1 cellular context compared by ENCODE assay signal in the genomic region with DNA sequence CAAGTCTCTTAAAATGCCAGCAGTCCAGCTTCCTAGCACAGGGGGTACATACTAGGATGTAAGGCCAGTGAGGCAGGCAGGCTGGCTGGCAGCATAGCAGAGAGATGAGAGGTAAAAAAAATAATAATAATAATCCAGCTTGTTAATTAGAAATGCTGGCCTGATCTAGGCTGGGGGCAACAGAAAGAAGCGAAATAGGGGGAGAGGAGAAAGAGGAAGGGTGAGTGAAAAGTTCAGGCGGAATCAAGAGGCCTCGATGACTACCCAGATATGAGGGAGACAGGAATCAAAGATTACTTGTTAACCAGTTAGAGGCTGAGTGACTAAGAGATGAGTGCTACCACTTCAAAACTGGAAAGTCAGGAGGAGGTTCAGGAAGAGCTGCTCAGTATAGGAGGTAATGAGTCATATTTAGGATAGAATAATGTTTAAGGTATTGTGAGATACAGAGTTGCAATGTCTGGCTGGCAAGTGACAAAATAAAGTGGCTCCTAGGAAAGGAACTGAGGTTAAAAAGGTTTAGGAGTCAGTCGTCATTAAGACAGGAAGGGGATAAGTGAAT.
TF ChIP-seq lines count a peak whose summit lies in the region.

No MANE protein-coding gene starts in this region.

TF ChIP-seq in HepG2, 621 proteins besides CTCF, POLR2A, EP300 and RAD21:
- TF ChIP-seq KLF15 (CRISPR knock-in tag; IDR thresholded peaks at IDR 0.05; ENCODE audit: borderline replicate concordance), result no peak
- TF ChIP-seq RXRA (CRISPR knock-in tag; IDR thresholded peaks at IDR 0.05), result no peak
- TF ChIP-seq ZNF101 (CRISPR knock-in tag; IDR thresholded peaks at IDR 0.05; ENCODE audit: borderline replicate concordance, low read depth), result no peak
- TF ChIP-seq FOXA3 (CRISPR knock-in tag; IDR thresholded peaks at IDR 0.05), result no peak
- no peak for TF ChIP-seq KDM5A (IDR thresholded peaks at IDR 0.05; ENCODE audit: borderline replicate concordance, low read length)
- TF ChIP-seq, protein P1, sequence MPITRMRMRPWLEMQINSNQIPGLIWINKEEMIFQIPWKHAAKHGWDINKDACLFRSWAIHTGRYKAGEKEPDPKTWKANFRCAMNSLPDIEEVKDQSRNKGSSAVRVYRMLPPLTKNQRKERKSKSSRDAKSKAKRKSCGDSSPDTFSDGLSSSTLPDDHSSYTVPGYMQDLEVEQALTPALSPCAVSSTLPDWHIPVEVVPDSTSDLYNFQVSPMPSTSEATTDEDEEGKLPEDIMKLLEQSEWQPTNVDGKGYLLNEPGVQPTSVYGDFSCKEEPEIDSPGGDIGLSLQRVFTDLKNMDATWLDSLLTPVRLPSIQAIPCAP (CRISPR knock-in tag; IDR thresholded peaks at IDR 0.05; ENCODE audit: low read depth), result no peak
TF ChIP-seq in HepG2: peak in this region for 0.
